ENCODE assay signal across 9 cellular contexts in genomic region chr11:128686045-128686741, GRCh38. TPM values are rescaled to one million over a fixed set of nuclear protein-coding genes. Genes with fewer than 3 reads are reported as not detected.
A peak's percentile ranks its signal among the peaks of the same experiment; 100 is the strongest.
DNase-seq lines count a peak whose midpoint lies in the region; ATAC-seq and TF ChIP-seq lines count a peak whose summit lies in the region.
"Had no signal": no experiment of that assay in that cellular context is flagged by ENCODE, and none has a peak within 500 bp of the region (broad histone marks: within the 10 kb centered on the region; RNA-seq: fewer than 3 reads in every experiment).

No MANE protein-coding gene starts in this region.

- CTCF ChIA-PET in CD8-positive, alpha-beta T cell (lab: Charles Lee), result interaction anchor here (1.0 to 2.3 kb wide), 10 partner anchors 39 to 654 kb away, joined by 3 to 7 read pairs (median 5); no protein-coding TSS in a partner anchor

- peaks cover 4% of the 10 kb centered on the region for H3K27me3 ChIP-seq in CD8-positive, alpha-beta T cell (ENCODE audit: insufficient read depth, low read length)
- H3K27me3 ChIP-seq in H7 (ENCODE audit: control insufficient read depth, insufficient read depth, low read length) (peaks cover 99% of the 10 kb centered on the region), thyroid gland (peaks cover 27% of the 10 kb centered on the region)

- H3K9me3 Mint-ChIP-seq in CD8-positive, alpha-beta T cell, result no peaks in the 10 kb centered on the region
- no peaks in the 10 kb centered on the region for H3K9me3 Mint-ChIP-seq in activated T-helper 2 cell treated with anti-CD3 and anti-CD28 coated beads, Interferon-gamma antibody, Interleukin-2, Interleukin-4, amounts not matched to agents 10 μg/mL and 5 μg/mL and 100 μg/mL, durations not matched to agents 14 hours and 24 hours and 36 hours

- H3K27me3 Mint-ChIP-seq in CD8-positive, alpha-beta T cell (ENCODE audit: low read depth), result peaks cover 29% of the 10 kb centered on the region
- peaks cover 80% of the 10 kb centered on the region for H3K27me3 Mint-ChIP-seq in activated T-helper 2 cell treated with anti-CD3 and anti-CD28 coated beads, Interferon-gamma antibody, Interleukin-2, Interleukin-4, amounts not matched to agents 10 μg/mL and 5 μg/mL and 100 μg/mL, durations not matched to agents 14 hours and 24 hours and 36 hours (ENCODE audit: low read depth)

- intact Hi-C loops in CD8-positive, alpha-beta T cell (cut with DNase I, micrococcal nuclease), result loop anchor here in 1 of 2 experiments (1.0 kb wide), 1 partner anchor 9 kb away; no protein-coding TSS in a partner anchor
- intact Hi-C loops in activated T-helper 2 cell treated with anti-CD3 and anti-CD28 coated beads, Interferon-gamma antibody, Interleukin-2, Interleukin-4, amounts not matched to agents 10 μg/mL and 5 μg/mL and 100 μg/mL, durations not matched to agents 14 hours and 24 hours and 36 hours (cut with micrococcal nuclease), result no loop called here
- intact Hi-C loops in mucosa of descending colon (cut with DNase I, micrococcal nuclease), result no loop called here
- intact Hi-C loops in thyroid gland (cut with DNase I), result no loop called here

- H3K4me1 Mint-ChIP-seq in CD8-positive, alpha-beta T cell (ENCODE audit: low read depth), result peaks cover 43% of the 10 kb centered on the region
- peaks cover 27% of the 10 kb centered on the region for H3K4me1 Mint-ChIP-seq in activated T-helper 2 cell treated with anti-CD3 and anti-CD28 coated beads, Interferon-gamma antibody, Interleukin-2, Interleukin-4, amounts not matched to agents 10 μg/mL and 5 μg/mL and 100 μg/mL, durations not matched to agents 14 hours and 24 hours and 36 hours (ENCODE audit: low read depth)

- TF ChIP-seq POLR2A in thyroid gland (IDR thresholded peaks at IDR 0.05), result no peak

- peak; percentile 35 for ATAC-seq in CD8-positive, alpha-beta T cell
- ATAC-seq in mucosa of descending colon, result peak; percentile 23

- no peak overlapping the region for H3K27ac ChIP-seq in CD8-positive, alpha-beta T cell (ENCODE audit: low read depth, low read length)
- no peak overlapping the region for H3K27ac ChIP-seq in thyroid gland
- H3K27ac ChIP-seq: KMS-11 had no signal

- peak overlapping the region; percentile 61 for H3K4me3 ChIP-seq in CD8-positive, alpha-beta T cell (ENCODE audit: low read depth, low read length)
- peak overlapping the region; percentile 43 for H3K4me3 ChIP-seq in H7 (ENCODE audit: insufficient read depth, low read depth, low read length)
- no peak overlapping the region for H3K4me3 ChIP-seq in mucosa of descending colon
- H3K4me3 ChIP-seq in thyroid gland (replicated peaks in 1 of 3), result no peak overlapping the region

- WGBS in thyroid gland, 2 donors, result 12 to 23% methylated on average over 28 to 31 of the region's 32 CpGs

- POLR2A ChIA-PET in CD8-positive, alpha-beta T cell (lab: Charles Lee), result interaction anchor here (0.8 to 2.2 kb wide), 11 partner anchors 8 to 170 kb away, joined by 3 to 9 read pairs (median 4); partner anchors contain the start of gene FLI1

- H3K4me1 ChIP-seq in CD8-positive, alpha-beta T cell (ENCODE audit: insufficient read depth, low read length), result peaks cover 37% of the 10 kb centered on the region
- H3K4me1 ChIP-seq in mucosa of descending colon (ENCODE audit: low read depth), result peaks cover 11% of the 10 kb centered on the region
- H3K4me1 ChIP-seq in thyroid gland, result peaks cover 27 to 41% of the 10 kb centered on the region in 2 donors

- DNase-seq in CD8-positive, alpha-beta T cell, result peak in 1 of 7 experiments; percentile 18
- DNase-seq in H7 (peak; percentile 77), mucosa of descending colon (no peak), NCI-H526 treated with DMSO at 0.1 percent for 48 hours (lab: John Stamatoyannopoulos, UW) (no peak), NCI-H82 (lab: John Stamatoyannopoulos, UW) (no peak), thyroid gland (no peak), NCI-H748 treated with DMSO at 0.1 percent for 48 hours (lab: John Stamatoyannopoulos, UW) (no peak)
- no peak for DNase-seq in activated T-helper 2 cell treated with anti-CD3 and anti-CD28 coated beads, Interferon-gamma antibody, Interleukin-2, Interleukin-4, amounts not matched to agents 10 μg/mL and 5 μg/mL and 100 μg/mL, durations not matched to agents 14 hours and 24 hours and 36 hours (ENCODE audit: low spot score)

- peak overlapping the region; percentile 37 for H3K27ac Mint-ChIP-seq in CD8-positive, alpha-beta T cell
- H3K27ac Mint-ChIP-seq in activated T-helper 2 cell treated with anti-CD3 and anti-CD28 coated beads, Interferon-gamma antibody, Interleukin-2, Interleukin-4, amounts not matched to agents 10 μg/mL and 5 μg/mL and 100 μg/mL, durations not matched to agents 14 hours and 24 hours and 36 hours, result no peak overlapping the region

- H3K36me3 Mint-ChIP-seq in CD8-positive, alpha-beta T cell, result no peaks in the 10 kb centered on the region
- no peaks in the 10 kb centered on the region for H3K36me3 Mint-ChIP-seq in activated T-helper 2 cell treated with anti-CD3 and anti-CD28 coated beads, Interferon-gamma antibody, Interleukin-2, Interleukin-4, amounts not matched to agents 10 μg/mL and 5 μg/mL and 100 μg/mL, durations not matched to agents 14 hours and 24 hours and 36 hours (ENCODE audit: low read depth)

- no peak for TF ChIP-seq CTCF in CD8-positive, alpha-beta T cell (IDR thresholded peaks at IDR 0.05)
- TF ChIP-seq CTCF in mucosa of descending colon (IDR thresholded peaks at IDR 0.05) (no peak), thyroid gland (IDR thresholded peaks at IDR 0.05) (no peak)

- no peaks in the 10 kb centered on the region for H3K9me3 ChIP-seq in CD8-positive, alpha-beta T cell (ENCODE audit: low read length)
- H3K9me3 ChIP-seq in mucosa of descending colon (no peaks in the 10 kb centered on the region), thyroid gland (no peaks in the 10 kb centered on the region)

- H3K36me3 ChIP-seq in CD8-positive, alpha-beta T cell (ENCODE audit: insufficient read depth, low read length), result no peaks in the 10 kb centered on the region
- H3K36me3 ChIP-seq in H7 (replicated peaks; ENCODE audit: control insufficient read depth, insufficient read depth, low read length) (no peaks in the 10 kb centered on the region), mucosa of descending colon (ENCODE audit: low read depth) (no peaks in the 10 kb centered on the region), thyroid gland (no peaks in the 10 kb centered on the region)

- peak overlapping the region; percentile 86 for H3K4me3 Mint-ChIP-seq in CD8-positive, alpha-beta T cell
- peak overlapping the region; percentile 54 for H3K4me3 Mint-ChIP-seq in activated T-helper 2 cell treated with anti-CD3 and anti-CD28 coated beads, Interferon-gamma antibody, Interleukin-2, Interleukin-4, amounts not matched to agents 10 μg/mL and 5 μg/mL and 100 μg/mL, durations not matched to agents 14 hours and 24 hours and 36 hours (ENCODE audit: low read depth)

RNA-seq across cellular contexts. Expression of gene FLI1, which starts 7.7 kb away (rescaled TPM):
- 10 to 100 TPM; 35.6 to 37.3 TPM for total RNA-seq in CD8-positive, alpha-beta T cell
- total RNA-seq in H7 (2014; rRNA removed; shearing (Covaris generic)), result 4.0 and 6.9 TPM in 2 replicates
- total RNA-seq in activated T-helper 2 cell treated with anti-CD3 and anti-CD28 coated beads, Interferon-gamma antibody, Interleukin-2, Interleukin-4, amounts not matched to agents 10 μg/mL and 5 μg/mL and 100 μg/mL, durations not matched to agents 14 hours and 24 hours and 36 hours, result 38.1 and 38.3 TPM in 2 replicates
- total RNA-seq in mucosa of descending colon (10 to 100 TPM in 2 of 3 donors, 1 to 10 TPM in 1; 5.8 to 10.9 (median 10.1) TPM), thyroid gland (10 to 100 TPM in 3 of 4 donors, 1 to 10 TPM in 1; 8.7 to 26.7 (median 19.9) TPM)

Comparison
In these comparisons a context has a peak if more than half of its experiments do, and no peak if none do; other contexts are left out.
1. H3K4me3 ChIP-seq: peak in CD8-positive, alpha-beta T cell (single experiment) and H7 (single experiment); none in mucosa of descending colon (single experiment) and thyroid gland (0 of 3).